In genomic region chr20:57787969-57788781, GRCh38 we compare ENCODE assay signal across 16 cellular contexts.
DNase-seq lines count a peak whose midpoint lies in the region; TF ChIP-seq lines count a peak whose summit lies in the region.
"Had no signal": no experiment of that assay in that cellular context is flagged by ENCODE, and none has a peak within 500 bp of the region (broad histone marks: within the 10 kb centered on the region; RNA-seq: fewer than 3 reads in every experiment).

No MANE protein-coding gene starts in this region.

- no peak for TF ChIP-seq EP300 in suprapubic skin (IDR thresholded peaks at IDR 0.05)

- no peaks in the 10 kb centered on the region for H3K27me3 ChIP-seq in suprapubic skin
- H3K27me3 ChIP-seq: MG63 had no signal

- no peak overlapping the region for H3K4me3 ChIP-seq in suprapubic skin
- H3K4me3 ChIP-seq: MG63 had no signal

- 85% methylated on average over 16 of the region's 17 CpGs for WGBS in suprapubic skin

- DNase-seq in Daoy (ENCODE audit: low read depth) (peak; percentile 51), M059J (ENCODE audit: low read depth) (peak; percentile 63), kidney tubule cell (ENCODE audit: low spot score) (peak; percentile 39), suprapubic skin (ENCODE audit: low spot score in 2 of 2) (peak; percentile 46 to 59), NOMO-1 treated with dmso at 0.1 percent for 144 hours (lab: John Stamatoyannopoulos, UW; ENCODE audit: unreplicated experiment) (no peak), SW 1271 (lab: John Stamatoyannopoulos, UW) (no peak), pons (ENCODE audit: low spot score) (no peak)
- DNase-seq: ACHN, AML-193, H7, MG63, NCI-H1092 treated with DMSO at 0.1 percent for 48 hours, NCI-H2081 treated with DMSO at 0.1 percent for 48 hours, NCI-H510A treated with DMSO at 0.1 percent for 48 hours, NCI-H82, SHP77 had no signal

- H3K27ac ChIP-seq in suprapubic skin: no peak overlapping the region

- no peaks in the 10 kb centered on the region for H3K4me1 ChIP-seq in suprapubic skin

- no peaks in the 10 kb centered on the region for H3K9me3 ChIP-seq in suprapubic skin
- H3K9me3 ChIP-seq: MG63 had no signal

- no peak for TF ChIP-seq CTCF in suprapubic skin (IDR thresholded peaks at IDR 0.05)

- no peak for TF ChIP-seq POLR2A in suprapubic skin (IDR thresholded peaks at IDR 0.05)

- no peaks in the 10 kb centered on the region for H3K36me3 ChIP-seq in suprapubic skin
- H3K36me3 ChIP-seq: MG63 had no signal

Comparison
In these comparisons a context has a peak if more than half of its experiments do, and no peak if none do; other contexts are left out.
1. DNase-seq: peak in Daoy (single experiment), M059J (single experiment), kidney tubule cell (single experiment) and suprapubic skin (2 of 2); none in NOMO-1 treated with dmso at 0.1 percent for 144 hours (single experiment), SW 1271 (0 of 2) and pons (single experiment).